8 cellular contexts compared by ENCODE assay signal in the genomic region with DNA sequence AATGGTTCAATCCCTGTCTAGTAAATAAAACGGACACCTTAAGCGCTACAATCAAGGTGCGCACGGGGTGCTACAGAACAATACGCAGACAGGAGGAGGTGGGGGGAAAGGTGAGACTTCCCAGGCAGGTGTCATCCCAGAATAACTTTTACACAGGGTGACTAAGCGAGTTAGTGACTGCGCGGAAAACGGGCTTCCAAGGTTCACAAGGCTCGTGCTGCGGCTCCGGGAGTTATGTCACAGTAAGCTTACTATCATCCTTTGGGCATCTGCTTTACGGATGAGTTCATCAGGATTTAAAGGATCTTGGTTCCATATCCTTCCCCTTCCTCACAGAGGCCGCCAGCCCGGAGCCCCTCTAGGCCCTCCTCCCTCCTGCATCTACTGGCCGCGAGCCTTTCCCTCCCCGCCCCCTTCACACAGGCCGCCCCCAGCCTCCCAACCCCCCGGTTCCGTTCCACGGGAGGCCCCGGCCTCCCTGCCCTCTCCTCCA. TPM values are rescaled to one million over a fixed set of nuclear protein-coding genes. Genes with fewer than 3 reads are reported as not detected.
DNase-seq lines count a peak whose midpoint lies in the region; ATAC-seq, FAIRE-seq and TF ChIP-seq lines count a peak whose summit lies in the region.

No MANE protein-coding gene starts in this region.

- peak overlapping the region in 1 of 4 experiments; percentile 82; a peak in 4 of 7 replicates for H3K9ac ChIP-seq in H1 (replicated peaks in 1 of 4; ENCODE audit: extremely low read depth in 1 of 4, low read depth in 3 of 4, low read length in 3 of 4)
- H3K9ac ChIP-seq in muscle layer of colon (ENCODE audit: low read length): peak overlapping the region; percentile 80

- H3K18ac ChIP-seq in H1 (ENCODE audit: extremely low read depth, low read length): peak overlapping the region; percentile 48

- no peak overlapping the region; the same call in 1 of the 2 replicates for H3K27ac ChIP-seq in H1 (ENCODE audit: low read depth, low read length)
- peak overlapping the region; percentile 67 for H3K27ac ChIP-seq in muscle layer of colon (ENCODE audit: low read depth, low read length)

- TF ChIP-seq RAD21 in H1 (IDR thresholded peaks at IDR 0.05 in 1 of 2, conservative IDR thresholded peaks at IDR 0.05 in 1 of 2; ENCODE audit: low read depth in 2 of 2, low read length in 2 of 2): no peak

- H3K56ac ChIP-seq in H1 (replicated peaks; ENCODE audit: insufficient read length, low read depth, low read length): peak overlapping the region; percentile 83

- ATAC-seq in GM21367 (IDR thresholded peaks at IDR 0.05; ENCODE audit: unreplicated experiment): peak; percentile 33
- ATAC-seq in SK-N-SH treated with all-trans-retinoic acid at 6 μM for 48 hours: peak; percentile 74

- no peak overlapping the region; the same call in 1 of the 2 replicates for H4K8ac ChIP-seq in H1 (ENCODE audit: extremely low read depth, insufficient read depth, low read length)

- H3K14ac ChIP-seq in H1 (ENCODE audit: insufficient read length): no peak overlapping the region

- peaks cover 6% of the 10 kb centered on the region for H3K23me2 ChIP-seq in H1 (ENCODE audit: low read depth, low read length)

- H2AK5ac ChIP-seq in H1 (ENCODE audit: low read depth, low read length): no peak overlapping the region

- H2BK20ac ChIP-seq in H1 (ENCODE audit: low read length): no peak overlapping the region

- POLR2A ChIA-PET in H1 (lab: Charles Lee; ENCODE audit: partially characterized antibody): no interaction called here

- WGBS in H1 (ENCODE audit: extremely low coverage in 1 of 2, insufficient coverage in 1 of 2, insufficient read length in 1 of 2, insufficient replicate concordance in 2 of 2, low coverage in 1 of 2, low lambda C conversion rate in 2 of 2, missing lambda C conversion rate in 1 of 2), 2 experiments: 4% methylated on average over 13 of the region's 23 CpGs; no CpG with 5 or more reads in 1 of the 2 experiments

- no peak overlapping the region for H2BK15ac ChIP-seq in H1 (ENCODE audit: low read length)

- no peak overlapping the region for H2BK120ac ChIP-seq in H1 (replicated peaks; ENCODE audit: low read depth, low read length)

- H3K79me2 ChIP-seq in H1 (ENCODE audit: control insufficient read depth in 1 of 2, insufficient read depth in 2 of 2, low read length in 2 of 2): no peaks in the 10 kb centered on the region

- H3K79me1 ChIP-seq in H1 (ENCODE audit: low read depth, low read length): no peaks in the 10 kb centered on the region

- H4K5ac ChIP-seq in H1 (ENCODE audit: insufficient read length, low read depth, low read length): no peak overlapping the region

- CTCF ChIA-PET in H1 (lab: Charles Lee; ENCODE audit: partially characterized antibody): no interaction called here

- no peak overlapping the region for H2BK12ac ChIP-seq in H1 (ENCODE audit: low read depth, low read length)

- peak overlapping the region; percentile 78; the same call in 1 of the 2 replicates for H2BK5ac ChIP-seq in H1 (ENCODE audit: low read depth, low read length)

- 0 out of 2 replicates have a peak overlapping the region, but pooled peaks have one; percentile 78 for H2AFZ ChIP-seq in H1 (ENCODE audit: low read length)

- DNase-seq in DMS53 (lab: John Stamatoyannopoulos, UW) (peak; percentile 95), HuH-7 (ENCODE audit: low spot score) (peak; percentile 12), H1 (ENCODE audit: low read depth in 1 of 2, low spot score in 2 of 2) (peak in 1 of 2 experiments; percentile 17), dermis blood vessel endothelial cell (no peak), hepatic stellate cell (ENCODE audit: low spot score) (no peak)

- H3K4me3 ChIP-seq in H1 (ENCODE audit: extremely low read depth in 1 of 4, insufficient read depth in 2 of 4, low read depth in 3 of 4, low read length in 4 of 4): peak overlapping the region; percentile 61 to 96 (median 72)
- peak overlapping the region; percentile 70 to 84 for H3K4me3 ChIP-seq in muscle layer of colon (ENCODE audit: low read depth in 1 of 2, low read length in 2 of 2)

- H3K27me3 ChIP-seq in H1 (replicated peaks in 1 of 4; ENCODE audit: control insufficient read depth in 3 of 4, extremely low read depth in 1 of 4, insufficient read depth in 3 of 4, low read length in 3 of 4) (no peaks in the 10 kb centered on the region; a peak in 1 of 7 replicates), muscle layer of colon (ENCODE audit: control insufficient read depth in 1 of 2, insufficient read depth in 2 of 2, low read length in 2 of 2) (no peaks in the 10 kb centered on the region)

- FAIRE-seq in H1 (lab: Jason Lieb, UNC): no peak

- no peak for TF ChIP-seq POLR2A in H1 (IDR thresholded peaks at IDR 0.05; ENCODE audit: control extremely low read depth in 1 of 2, low read depth in 2 of 2, low read length in 2 of 2)

- TF ChIP-seq EP300 in H1 (IDR thresholded peaks at IDR 0.05; ENCODE audit: borderline replicate concordance in 1 of 2, low read depth in 2 of 2, low read length in 2 of 2): no peak

- H3K4me2 ChIP-seq in H1 (ENCODE audit: insufficient read depth in 1 of 2, low read depth in 2 of 2, low read length in 2 of 2): peak overlapping the region; percentile 94 to 97

- H3K9me3 ChIP-seq in H1 (ENCODE audit: insufficient read depth in 2 of 2, low read depth in 1 of 2, low read length in 1 of 2): no peaks in the 10 kb centered on the region
- H3K9me3 ChIP-seq in muscle layer of colon (ENCODE audit: low read length): no peaks in the 10 kb centered on the region

- no peaks in the 10 kb centered on the region for H4K20me1 ChIP-seq in H1 (replicated peaks in 1 of 2; ENCODE audit: control insufficient read depth in 1 of 2, insufficient read depth in 2 of 2, low read length in 2 of 2)

- TF ChIP-seq CTCF in H1 (IDR thresholded peaks at IDR 0.05; ENCODE audit: control extremely low read depth in 1 of 3, insufficient read depth in 1 of 3, low read depth in 1 of 3, low read length in 3 of 3): no peak

- no peak overlapping the region for H3K23ac ChIP-seq in H1 (ENCODE audit: insufficient read length)

- H3K4me1 ChIP-seq in H1 (replicated peaks in 1 of 4; ENCODE audit: control insufficient read depth in 3 of 4, insufficient read depth in 4 of 4, low read length in 3 of 4) (no peaks in the 10 kb centered on the region; a peak in 1 of 7 replicates), muscle layer of colon (ENCODE audit: insufficient read depth, low read length) (peaks cover 10% of the 10 kb centered on the region)

- no peak overlapping the region for H4K91ac ChIP-seq in H1 (replicated peaks; ENCODE audit: insufficient read length, low read length)

- H3K4ac ChIP-seq in H1 (replicated peaks; ENCODE audit: insufficient read length, low read depth, low read length): no peak overlapping the region

- H3K36me3 ChIP-seq in H1 (ENCODE audit: control insufficient read depth in 2 of 4, insufficient read depth in 4 of 4, low read length in 3 of 4): no peaks in the 10 kb centered on the region
- no peaks in the 10 kb centered on the region for H3K36me3 ChIP-seq in muscle layer of colon (ENCODE audit: insufficient read depth, low read length)

TF ChIP-seq in H1, 55 proteins besides CTCF, POLR2A, EP300 and RAD21:
- TF ChIP-seq SAP30 (IDR thresholded peaks at IDR 0.05; ENCODE audit: insufficient read depth, insufficient replicate concordance, low read length): no peak

RNA-seq across cellular contexts. Expression of gene IFT88, which starts 0.5 kb away (rescaled TPM):
- total RNA-seq in H1 (2021; fragmentation: NEBNext Ultra II Directional; extraction: Animal tissue kit (Norgen Biotek cat#: 25700)): 5.8 and 6.6 TPM in 2 replicates
- 0.91 and 1.7 TPM in 2 replicates for polyA plus RNA-seq in H1 (2011; rRNA removed)
- polyA plus RNA-seq in H1 (2011; cell fraction: cytosol; rRNA removed): 2.5 TPM
- polyA plus RNA-seq in H1 (2011; cell fraction: nucleus; rRNA removed): 2.2 TPM
- polyA plus RNA-seq in H1 (2012, experiment 1 of 2): 2.8 to 6.2 TPM (median 3.7 TPM) in 4 replicates
- 0.21 TPM for polyA plus RNA-seq in H1 (2012, experiment 2 of 2)
- polyA plus RNA-seq in H1 (2013, experiment 1 of 2): 5.1 TPM
- 3.9 TPM for polyA plus RNA-seq in H1 (2013, experiment 2 of 2)
- 4.2 and 4.9 TPM in 2 replicates for polyA minus RNA-seq in H1 (2011; rRNA and poly(A)+ RNA removed)
- 3.2 TPM for polyA minus RNA-seq in H1 (2011; cell fraction: cytosol; rRNA and poly(A)+ RNA removed)
- 16.3 TPM for polyA minus RNA-seq in H1 (2011; cell fraction: nucleus; rRNA and poly(A)+ RNA removed)
- 10.7 and 11.2 TPM in 2 replicates for total RNA-seq in dermis blood vessel endothelial cell

RNA-seq across cellular contexts. Expression of gene CRYL1, which starts 40.8 kb away (rescaled TPM):
- total RNA-seq in H1 (2021; fragmentation: NEBNext Ultra II Directional; extraction: Animal tissue kit (Norgen Biotek cat#: 25700)): 1.8 and 1.9 TPM in 2 replicates
- polyA plus RNA-seq in H1 (2011; rRNA removed): 6.4 and 8.2 TPM in 2 replicates
- polyA plus RNA-seq in H1 (2011; cell fraction: cytosol; rRNA removed): 8.1 TPM
- polyA plus RNA-seq in H1 (2011; cell fraction: nucleus; rRNA removed): 6.2 TPM
- 2.1 to 4.5 TPM (median 3.7 TPM) in 4 replicates for polyA plus RNA-seq in H1 (2012, experiment 1 of 2)
- polyA plus RNA-seq in H1 (2012, experiment 2 of 2): 1.9 TPM
- polyA plus RNA-seq in H1 (2013, experiment 1 of 2): 2.3 TPM
- polyA plus RNA-seq in H1 (2013, experiment 2 of 2): 2.7 TPM
- 5.5 and 6.1 TPM in 2 replicates for polyA minus RNA-seq in H1 (2011; rRNA and poly(A)+ RNA removed)
- not detected for polyA minus RNA-seq in H1 (2011; cell fraction: cytosol; rRNA and poly(A)+ RNA removed)
- 3.3 TPM for polyA minus RNA-seq in H1 (2011; cell fraction: nucleus; rRNA and poly(A)+ RNA removed)
- total RNA-seq in dermis blood vessel endothelial cell: 26.9 and 48.5 TPM in 2 replicates

Comparison
In these comparisons a context has a peak if more than half of its experiments do, and no peak if none do; other contexts are left out.
1. DNase-seq: peak in DMS53 (single experiment) and HuH-7 (single experiment); none in dermis blood vessel endothelial cell (single experiment) and hepatic stellate cell (single experiment).